In the genomic region with DNA sequence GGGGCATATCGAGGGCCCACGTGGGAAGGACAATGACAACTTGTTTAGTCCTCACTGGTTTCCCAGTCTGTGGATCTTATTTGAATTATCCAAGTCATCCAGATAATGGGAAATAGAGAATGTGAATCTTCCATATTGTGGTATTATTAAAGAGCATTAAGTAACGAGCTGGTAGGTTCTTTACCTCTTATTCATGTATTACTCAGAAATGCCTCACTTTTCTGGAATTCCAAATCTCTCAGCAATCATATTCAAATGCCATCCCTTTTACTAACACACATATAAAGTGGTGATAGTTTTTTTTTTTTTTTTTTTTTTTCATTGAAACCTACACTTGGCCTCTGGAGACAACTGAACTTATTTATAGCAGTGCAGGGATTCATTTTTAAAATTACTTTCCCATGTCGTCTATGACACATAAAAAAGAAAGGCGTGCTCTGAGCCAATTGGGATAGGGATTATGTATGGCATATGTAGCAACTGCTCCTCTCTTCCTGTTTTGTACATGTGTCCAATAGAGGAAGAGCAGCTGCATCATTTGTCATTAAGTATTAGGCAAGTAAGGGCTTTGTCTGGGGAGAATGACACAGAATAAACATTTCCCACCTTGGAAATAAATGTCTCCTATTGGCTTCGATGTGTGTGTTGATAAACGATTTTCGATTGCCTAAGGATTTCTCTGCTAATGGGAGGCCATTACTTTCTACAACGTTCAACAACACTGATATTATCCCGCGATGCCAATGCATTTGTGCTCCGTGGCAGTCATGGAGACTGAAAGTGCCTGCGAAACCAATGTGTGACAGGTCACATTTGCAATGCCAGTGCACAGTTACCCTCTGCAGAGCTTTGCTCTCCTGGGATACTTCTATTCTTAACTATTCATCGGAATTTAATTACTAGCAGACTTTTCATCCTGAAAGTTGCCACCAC, we compare ENCODE assay signal across 13 cellular contexts.
DNase-seq lines count a peak whose midpoint lies in the region; ATAC-seq and TF ChIP-seq lines count a peak whose summit lies in the region.
"Had no signal": no experiment of that assay in that cellular context is flagged by ENCODE, and none has a peak within 500 bp of the region (broad histone marks: within the 10 kb centered on the region; RNA-seq: fewer than 3 reads in every experiment).

No MANE protein-coding gene starts in this region.

- POLR2A ChIA-PET in activated CD4-positive, alpha-beta T cell treated with anti-CD3 and anti-CD28 coated beads, Interleukin-2, amount 10 ng/mL, durations not matched to agents 7 days and 5 days (lab: Charles Lee), result no interaction called here

- TF ChIP-seq CTCF in heart left ventricle (IDR thresholded peaks at IDR 0.05), result no peak

- H3K27me3 ChIP-seq in adipocyte (replicated peaks; ENCODE audit: control insufficient read depth, insufficient read depth, low read length) (no peaks in the 10 kb centered on the region), heart left ventricle (no peaks in the 10 kb centered on the region)
- H3K27me3 ChIP-seq: tibial nerve had no signal

- ATAC-seq in heart left ventricle, result peak; percentile 61 to 83 (median 74)
- no peak for ATAC-seq in natural killer cell treated with Interleukin-12 subunit alpha and Interleukin-12 subunit beta and Interleukin-15 and Interleukin-18, amount 100 ng/mL, for 72 hours
- no peak for ATAC-seq in left lobe of liver
- ATAC-seq in HG03378 (IDR thresholded peaks at IDR 0.05; ENCODE audit: unreplicated experiment), result no peak

- intact Hi-C loops in activated CD4-positive, alpha-beta T cell treated with anti-CD3 and anti-CD28 coated beads, Interleukin-2, amount 10 ng/mL, durations not matched to agents 24 days and 14 days (cut with micrococcal nuclease), result no loop called here
- intact Hi-C loops in heart left ventricle (cut with DNase I), result no loop called here

- H3K9me3 Mint-ChIP-seq in activated CD4-positive, alpha-beta T cell treated with anti-CD3 and anti-CD28 coated beads, Interleukin-2, amount 10 ng/mL, durations not matched to agents 24 days and 14 days, result peaks cover 3% of the 10 kb centered on the region
- peaks cover 5% of the 10 kb centered on the region for H3K9me3 Mint-ChIP-seq in activated CD4-positive, alpha-beta T cell treated with anti-CD3 and anti-CD28 coated beads, Interleukin-2, amount 10 ng/mL, durations not matched to agents 7 days and 5 days
- no peaks in the 10 kb centered on the region for H3K9me3 Mint-ChIP-seq in natural killer cell treated with Interleukin-12 subunit alpha and Interleukin-12 subunit beta and Interleukin-15 and Interleukin-18, amount 100 ng/mL, for 72 hours

- peaks cover 25% of the 10 kb centered on the region for H3K4me1 ChIP-seq in adipocyte (ENCODE audit: control insufficient read depth, insufficient read depth, low read length)
- H3K4me1 ChIP-seq in heart left ventricle, result peaks cover 0 to 18% (median 0%) of the 10 kb centered on the region in 12 donors
- H3K4me1 ChIP-seq: tibial nerve had no signal

- peak overlapping the region; percentile 44 to 90 (median 74) for H3K27ac ChIP-seq in heart left ventricle
- H3K27ac ChIP-seq: tibial nerve had no signal

- no peak for TF ChIP-seq POLR2A in heart left ventricle (IDR thresholded peaks at IDR 0.05)

- H3K36me3 Mint-ChIP-seq in activated CD4-positive, alpha-beta T cell treated with anti-CD3 and anti-CD28 coated beads, Interleukin-2, amount 10 ng/mL, durations not matched to agents 24 days and 14 days (ENCODE audit: low read depth), result no peaks in the 10 kb centered on the region
- H3K36me3 Mint-ChIP-seq in activated CD4-positive, alpha-beta T cell treated with anti-CD3 and anti-CD28 coated beads, Interleukin-2, amount 10 ng/mL, durations not matched to agents 7 days and 5 days (ENCODE audit: low read depth), result no peaks in the 10 kb centered on the region
- no peaks in the 10 kb centered on the region for H3K36me3 Mint-ChIP-seq in natural killer cell treated with Interleukin-12 subunit alpha and Interleukin-12 subunit beta and Interleukin-15 and Interleukin-18, amount 100 ng/mL, for 72 hours
- H3K36me3 Mint-ChIP-seq: naive B cell had no signal

- H3K27me3 Mint-ChIP-seq in activated CD4-positive, alpha-beta T cell treated with anti-CD3 and anti-CD28 coated beads, Interleukin-2, amount 10 ng/mL, durations not matched to agents 24 days and 14 days, result peaks cover 13% of the 10 kb centered on the region
- peaks cover 5% of the 10 kb centered on the region for H3K27me3 Mint-ChIP-seq in activated CD4-positive, alpha-beta T cell treated with anti-CD3 and anti-CD28 coated beads, Interleukin-2, amount 10 ng/mL, durations not matched to agents 7 days and 5 days
- peaks cover 26 to 39% of the 10 kb centered on the region in 2 donors for H3K27me3 Mint-ChIP-seq in natural killer cell treated with Interleukin-12 subunit alpha and Interleukin-12 subunit beta and Interleukin-15 and Interleukin-18, amount 100 ng/mL, for 72 hours
- H3K27me3 Mint-ChIP-seq: activated naive CD8-positive, alpha-beta T cell had no signal

- H3K4me3 Mint-ChIP-seq in activated CD4-positive, alpha-beta T cell treated with anti-CD3 and anti-CD28 coated beads, Interleukin-2, amount 10 ng/mL, durations not matched to agents 24 days and 14 days, result no peak overlapping the region
- no peak overlapping the region for H3K4me3 Mint-ChIP-seq in activated CD4-positive, alpha-beta T cell treated with anti-CD3 and anti-CD28 coated beads, Interleukin-2, amount 10 ng/mL, durations not matched to agents 7 days and 5 days
- H3K4me3 Mint-ChIP-seq in natural killer cell treated with Interleukin-12 subunit alpha and Interleukin-12 subunit beta and Interleukin-15 and Interleukin-18, amount 100 ng/mL, for 72 hours, result no peak overlapping the region
- H3K4me3 Mint-ChIP-seq: activated naive CD8-positive, alpha-beta T cell; naive B cell had no signal

- no peak overlapping the region for H3K27ac Mint-ChIP-seq in activated CD4-positive, alpha-beta T cell treated with anti-CD3 and anti-CD28 coated beads, Interleukin-2, amount 10 ng/mL, durations not matched to agents 24 days and 14 days
- H3K27ac Mint-ChIP-seq in activated CD4-positive, alpha-beta T cell treated with anti-CD3 and anti-CD28 coated beads, Interleukin-2, amount 10 ng/mL, durations not matched to agents 7 days and 5 days, result no peak overlapping the region
- no peak overlapping the region for H3K27ac Mint-ChIP-seq in natural killer cell treated with Interleukin-12 subunit alpha and Interleukin-12 subunit beta and Interleukin-15 and Interleukin-18, amount 100 ng/mL, for 72 hours
- H3K27ac Mint-ChIP-seq: activated naive CD8-positive, alpha-beta T cell; naive B cell had no signal

- 51 to 61% (median 53%) methylated on average over 13 to 14 of the region's 14 CpGs for WGBS in heart left ventricle, 4 donors

- H3K9me3 ChIP-seq in adipocyte (ENCODE audit: control insufficient read depth, low read length) (no peaks in the 10 kb centered on the region), heart left ventricle (no peaks in the 10 kb centered on the region)
- H3K9me3 ChIP-seq: tibial nerve had no signal

- CTCF ChIA-PET in activated CD4-positive, alpha-beta T cell treated with anti-CD3 and anti-CD28 coated beads, Interleukin-2, amount 10 ng/mL, durations not matched to agents 7 days and 5 days (lab: Charles Lee), result interaction anchor here (0.7 kb wide), 1 partner anchor 74 kb away, joined by 3 read pairs; no protein-coding TSS in a partner anchor

- H3K9ac ChIP-seq in adipocyte (ENCODE audit: low read length), result peak overlapping the region; percentile 26

- H3K4me1 Mint-ChIP-seq in activated CD4-positive, alpha-beta T cell treated with anti-CD3 and anti-CD28 coated beads, Interleukin-2, amount 10 ng/mL, durations not matched to agents 24 days and 14 days, result no peaks in the 10 kb centered on the region
- no peaks in the 10 kb centered on the region for H3K4me1 Mint-ChIP-seq in activated CD4-positive, alpha-beta T cell treated with anti-CD3 and anti-CD28 coated beads, Interleukin-2, amount 10 ng/mL, durations not matched to agents 7 days and 5 days
- no peaks in the 10 kb centered on the region for H3K4me1 Mint-ChIP-seq in natural killer cell treated with Interleukin-12 subunit alpha and Interleukin-12 subunit beta and Interleukin-15 and Interleukin-18, amount 100 ng/mL, for 72 hours (ENCODE audit: low read depth in 2 of 2)
- H3K4me1 Mint-ChIP-seq: naive B cell had no signal

- DNase-seq in activated CD4-positive, alpha-beta T cell treated with anti-CD3 and anti-CD28 coated beads, Interleukin-2, amount 10 ng/mL, durations not matched to agents 24 days and 14 days, result peak; percentile 41
- DNase-seq in activated CD4-positive, alpha-beta T cell treated with anti-CD3 and anti-CD28 coated beads, Interleukin-2, amount 10 ng/mL, durations not matched to agents 7 days and 5 days, result no peak
- DNase-seq in adipocyte (ENCODE audit: low read depth) (peak; percentile 64), heart left ventricle (peak in 2 of 5 donors; percentile 41 to 44), germinal center (ENCODE audit: low spot score) (no peak), left lobe of liver (ENCODE audit: low spot score) (no peak)
- DNase-seq in natural killer cell treated with Interleukin-12 subunit alpha and Interleukin-12 subunit beta and Interleukin-15 and Interleukin-18, amount 100 ng/mL, for 72 hours (ENCODE audit: low spot score), result no peak
- DNase-seq: activated CD4-positive, alpha-beta T cell treated with anti-CD3 and anti-CD28 coated beads for 48 hours; AML-193; naive B cell had no signal

- H3K4me3 ChIP-seq in adipocyte (ENCODE audit: low read length) (no peak overlapping the region), heart left ventricle (peak overlapping the region in 3 of 12 donors; percentile 5 to 14 (median 6))
- H3K4me3 ChIP-seq: tibial nerve had no signal

- H3K36me3 ChIP-seq in adipocyte (ENCODE audit: control insufficient read depth, insufficient read depth, low read length, severe bottlenecking) (no peaks in the 10 kb centered on the region), heart left ventricle (no peaks in the 10 kb centered on the region)
- H3K36me3 ChIP-seq: tibial nerve had no signal

Comparison
In these comparisons a context has a peak if more than half of its experiments do, and no peak if none do; other contexts are left out.
1. DNase-seq: peak in activated CD4-positive, alpha-beta T cell treated with anti-CD3 and anti-CD28 coated beads, Interleukin-2, amount 10 ng/mL, durations not matched to agents 24 days and 14 days (single experiment) and adipocyte (single experiment); none in activated CD4-positive, alpha-beta T cell treated with anti-CD3 and anti-CD28 coated beads, Interleukin-2, amount 10 ng/mL, durations not matched to agents 7 days and 5 days (single experiment), germinal center (single experiment), natural killer cell treated with Interleukin-12 subunit alpha and Interleukin-12 subunit beta and Interleukin-15 and Interleukin-18, amount 100 ng/mL, for 72 hours (single experiment) and left lobe of liver (single experiment).
2. ATAC-seq: peak in heart left ventricle (4 of 4); none in natural killer cell treated with Interleukin-12 subunit alpha and Interleukin-12 subunit beta and Interleukin-15 and Interleukin-18, amount 100 ng/mL, for 72 hours (0 of 2), left lobe of liver (single experiment) and HG03378 (single experiment).